Comparison of ENCODE assay signal across 9 cellular contexts in the genomic region with DNA sequence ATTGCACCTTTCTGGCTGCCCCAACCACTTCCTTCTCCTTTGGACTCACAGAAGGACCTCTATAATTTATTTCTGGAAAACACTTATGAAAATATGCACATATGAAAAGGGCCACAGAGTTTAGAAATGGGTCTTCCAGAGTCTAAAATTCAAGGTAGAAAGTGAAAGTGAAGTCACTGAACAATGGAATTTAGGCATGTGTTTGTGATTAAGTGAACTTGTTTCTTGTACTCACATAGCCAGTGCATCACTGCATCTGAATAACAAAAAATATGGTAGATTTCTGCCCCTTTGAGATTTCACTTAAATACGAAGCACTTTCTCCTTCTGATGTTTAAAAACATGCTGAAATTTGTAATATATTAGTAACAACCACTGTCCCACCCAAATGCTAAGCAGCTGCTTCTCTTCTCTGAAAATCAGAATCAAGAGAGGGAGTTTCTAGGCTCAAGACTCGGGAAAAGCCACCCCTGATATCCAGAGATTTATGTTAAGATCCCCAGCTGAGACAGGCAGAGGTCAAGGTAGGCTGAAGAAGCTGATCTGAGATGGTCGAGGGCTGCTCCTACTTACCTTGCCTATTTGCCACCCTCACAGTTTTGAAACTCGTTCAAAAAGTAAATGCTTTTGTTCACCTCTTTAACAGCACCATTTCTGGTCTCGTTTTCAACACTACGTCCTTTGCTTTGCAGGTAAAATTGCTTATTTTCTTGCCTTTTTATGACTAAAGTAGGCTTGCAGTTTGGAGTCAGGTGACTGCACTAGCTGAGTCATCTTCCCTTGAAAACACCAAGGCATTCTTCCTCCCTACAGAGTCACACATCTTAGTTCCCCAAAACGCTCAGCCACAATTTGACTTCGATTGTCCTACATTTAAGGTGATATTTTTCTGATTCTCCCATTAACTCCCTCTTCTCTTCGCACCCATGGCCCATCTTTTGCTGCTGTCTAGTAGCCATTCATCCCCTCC. TPM values are rescaled to one million over a fixed set of nuclear protein-coding genes. Genes with fewer than 3 reads are reported as not detected.
A peak's percentile ranks its signal among the peaks of the same experiment; 100 is the strongest.
DNase-seq lines count a peak whose midpoint lies in the region; ATAC-seq, FAIRE-seq and TF ChIP-seq lines count a peak whose summit lies in the region.
"Had no signal": no experiment of that assay in that cellular context is flagged by ENCODE, and none has a peak within 500 bp of the region (broad histone marks: within the 10 kb centered on the region; RNA-seq: fewer than 3 reads in every experiment).

A gene (minus strand): TSS at position 694 of the 970 bp plus-strand sequence. CDS start 17,338 bp downstream, outside the sequence.

- no peak for TF ChIP-seq CTCF in DND-41 (IDR thresholded peaks at IDR 0.05; ENCODE audit: borderline replicate concordance, extremely low read depth, low read length, poor library complexity, severe bottlenecking)
- TF ChIP-seq CTCF in HepG2 (CRISPR knock-in tag; IDR thresholded peaks at IDR 0.05), result no peak
- no peak for TF ChIP-seq CTCF in endothelial cell (IDR thresholded peaks at IDR 0.05; ENCODE audit: unreplicated experiment)

- BruUV-seq in HepG2 (replicated peaks; lab: Mats Ljungman, UMichigan), result no TSS peak

- H3K27ac ChIP-seq in DND-41 (ENCODE audit: low read length) (peak within 1 kb of the TSS; percentile 85), HepG2 (ENCODE audit: extremely low read length, insufficient read depth, low read length) (no peak within 1 kb of the TSS)

- POLR2A ChIA-PET in HepG2 (lab: Yijun Ruan, JAX), result no interaction called here

- no peak for TF ChIP-seq POLR2A in HepG2 (IDR thresholded peaks at IDR 0.05; ENCODE audit: insufficient read depth in 1 of 2, low read depth in 2 of 2, low read length in 2 of 2)
- TF ChIP-seq POLR2A in GM12891 (IDR thresholded peaks at IDR 0.05; ENCODE audit: low read depth, low read length), result no peak

- H3K36me3 ChIP-seq in DND-41 (ENCODE audit: insufficient read depth, low read length), result no peaks in the 10 kb centered on the region
- no peaks in the 10 kb centered on the region for H3K36me3 ChIP-seq in HepG2 (replicated peaks in 1 of 2; ENCODE audit: control insufficient read depth in 1 of 2, insufficient read depth in 2 of 2, low read length in 2 of 2)

- H3K9ac ChIP-seq in DND-41 (ENCODE audit: low read depth, low read length) (peak within 1 kb of the TSS; percentile 57), HepG2 (ENCODE audit: insufficient read depth, low read depth, low read length) (no peak within 1 kb of the TSS)

- peaks cover 6% of the 10 kb centered on the region for H3K9me3 Mint-ChIP-seq in endothelial cell (ENCODE audit: unreplicated experiment)

- H3K79me2 ChIP-seq in DND-41 (ENCODE audit: insufficient read depth, low read length), result no peaks in the 10 kb centered on the region
- H3K79me2 ChIP-seq in HepG2 (ENCODE audit: insufficient read depth, low read length), result no peaks in the 10 kb centered on the region

- H3K36me3 Mint-ChIP-seq in endothelial cell (ENCODE audit: low read depth, unreplicated experiment), result no peaks in the 10 kb centered on the region

- H3K4me3 ChIP-seq in DND-41 (ENCODE audit: low read depth in 1 of 2, low read length in 2 of 2) (peak within 1 kb of the TSS; percentile 3 to 46; a peak in 3 of 4 replicates), HepG2 (replicated peaks in 1 of 3; ENCODE audit: insufficient read depth in 1 of 3, low read depth in 2 of 3, low read length in 3 of 3) (peak within 1 kb of the TSS; percentile 8 to 54 (median 32); a peak in 5 of 6 replicates)

- DNase-seq in DND-41 (peak; percentile 45), SIG-M5 treated with dmso at 0.1 percent for 504 hours (lab: John Stamatoyannopoulos, UW; ENCODE audit: unreplicated experiment) (peak; percentile 60), HepG2 (ENCODE audit: low spot score) (no peak), NCI-H187 treated with DMSO at 0.1 percent for 48 hours (lab: John Stamatoyannopoulos, UW) (no peak), GM12891 (ENCODE audit: insufficient read length, low spot score) (no peak), endothelial cell (ENCODE audit: low spot score) (no peak)
- DNase-seq: stimulated activated CD8-positive, alpha-beta memory T cell treated with anti-CD3 and anti-CD28 coated beads, Interleukin-4, amount 100 ng/mL, for 48 hours had no signal

- 2% methylated on average over 9 of the region's 9 CpGs for WGBS in HepG2 (ENCODE audit: low lambda C conversion rate)

- CTCF ChIA-PET in HepG2 (lab: Yijun Ruan, JAX; ENCODE audit: low intra/inter-chr PET ratio, low total read pairs), result no interaction called here

- in situ Hi-C loops in HepG2 (cut with HindIII; ENCODE audit: extremely low pct_ligation_motif_present, low pct_unique_long_range_greater_than_20kb), result no loop called here

- no peak for TF ChIP-seq RAD21 in HepG2 (CRISPR knock-in tag; IDR thresholded peaks at IDR 0.05)

- H3K9me3 ChIP-seq in DND-41 (ENCODE audit: insufficient read depth, low read length, severe bottlenecking), result no peaks in the 10 kb centered on the region
- H3K9me3 ChIP-seq in HepG2 (ENCODE audit: low read length), result no peaks in the 10 kb centered on the region

- H3K4me1 Mint-ChIP-seq in endothelial cell (ENCODE audit: unreplicated experiment), result no peaks in the 10 kb centered on the region

- no peak within 1 kb of the TSS for H3K4me3 Mint-ChIP-seq in endothelial cell (ENCODE audit: unreplicated experiment)

- no peaks in the 10 kb centered on the region for H3K27me3 Mint-ChIP-seq in endothelial cell (ENCODE audit: unreplicated experiment)

- TF ChIP-seq EP300 in HepG2 (IDR thresholded peaks at IDR 0.05; ENCODE audit: low read depth in 2 of 2, low read length in 2 of 2) (no peak), HepG2 (CRISPR knock-in tag; IDR thresholded peaks at IDR 0.05; ENCODE audit: borderline replicate concordance) (no peak)

- H2AFZ ChIP-seq in DND-41 (ENCODE audit: low read depth, low read length) (peak within 1 kb of the TSS; percentile 75), HepG2 (ENCODE audit: low read length) (peak within 1 kb of the TSS; percentile 98)

- peak within 1 kb of the TSS; percentile 64 for H3K4me2 ChIP-seq in DND-41 (ENCODE audit: insufficient read depth, low read length)
- H3K4me2 ChIP-seq in HepG2 (ENCODE audit: low read depth, low read length), result peak within 1 kb of the TSS; percentile 76

- H3K4me1 ChIP-seq in DND-41 (ENCODE audit: insufficient read depth, low read length) (peaks cover 31% of the 10 kb centered on the region), HepG2 (ENCODE audit: insufficient read depth, low read length) (no peaks in the 10 kb centered on the region)

- no peaks in the 10 kb centered on the region for H4K20me1 ChIP-seq in DND-41 (ENCODE audit: insufficient read depth, low read length)
- no peaks in the 10 kb centered on the region for H4K20me1 ChIP-seq in HepG2 (ENCODE audit: insufficient read depth, low read length)

- ATAC-seq in DND-41 (ENCODE audit: insufficient read depth, low read depth) (peak; percentile 83), HG02884 (IDR thresholded peaks at IDR 0.05; ENCODE audit: unreplicated experiment) (peak; percentile 88), HepG2 (peak; percentile 43; the same call in 2 of the 3 replicates), HG03139 (IDR thresholded peaks at IDR 0.05; ENCODE audit: unreplicated experiment) (no peak)

- intact Hi-C loops in HepG2 (cut with micrococcal nuclease; ENCODE audit: unreplicated experiment), result no loop called here

- no peak within 1 kb of the TSS for H3K27ac Mint-ChIP-seq in endothelial cell (ENCODE audit: unreplicated experiment)

- H3K27me3 ChIP-seq in DND-41 (ENCODE audit: insufficient read depth, low read length, poor library complexity), result no peaks in the 10 kb centered on the region
- no peaks in the 10 kb centered on the region for H3K27me3 ChIP-seq in HepG2 (ENCODE audit: control insufficient read depth in 1 of 2, insufficient read depth in 2 of 2, low read length in 2 of 2)

- no peak for FAIRE-seq in HepG2 (lab: Jason Lieb, UNC)
- FAIRE-seq in GM12891 (lab: Jason Lieb, UNC), result no peak

TF ChIP-seq in HepG2, 621 proteins besides CTCF, POLR2A, EP300 and RAD21:
- TF ChIP-seq FOSL2 (CRISPR knock-in tag; IDR thresholded peaks at IDR 0.05) (0 out of 2 replicates have a peak, but pooled peaks have one; percentile 21), CREB1 (IDR thresholded peaks at IDR 0.05) (no peak), CREB1 (CRISPR knock-in tag; IDR thresholded peaks at IDR 0.05) (no peak)
TF ChIP-seq in HepG2: peak in this region for 1.

TF ChIP-seq in GM12891, 5 proteins besides CTCF, POLR2A, EP300 and RAD21:
- TF ChIP-seq POU2F2 (IDR thresholded peaks at IDR 0.05; ENCODE audit: low read depth, low read length), result no peak
- TF ChIP-seq TAF1 (IDR thresholded peaks at IDR 0.05; ENCODE audit: low read depth, low read length), result no peak
- TF ChIP-seq PAX5 (IDR thresholded peaks at IDR 0.05; ENCODE audit: insufficient read depth, low read length, severe bottlenecking), result no peak
- no peak for TF ChIP-seq POLR2AphosphoS5 (IDR thresholded peaks at IDR 0.05; ENCODE audit: low read depth, low read length)
- no peak for TF ChIP-seq SPI1 (IDR thresholded peaks at IDR 0.05; ENCODE audit: low read depth, low read length)
TF ChIP-seq in GM12891: peak in this region for 0.

RNA-seq across cellular contexts. Expression of the gene that starts here (rescaled TPM):
- total RNA-seq in HepG2 (2016; rRNA removed; fragmentation: Illumina TruSeq; extraction: Trizol) (not detected in 2 replicates), endothelial cell (ENCODE audit: unreplicated experiment) (not detected)
- not detected in 2 replicates for total RNA-seq in HepG2 (2016; cell fraction: cytosol; rRNA removed; fragmentation: Illumina TruSeq; extraction: Trizol; ENCODE audit: low read depth)
- not detected in 2 replicates for total RNA-seq in HepG2 (2016; cell fraction: insoluble cytoplasmic fraction; rRNA removed; fragmentation: Illumina TruSeq; extraction: Trizol)
- not detected in 2 replicates for total RNA-seq in HepG2 (2016; cell fraction: membrane; rRNA removed; fragmentation: Illumina TruSeq; extraction: Trizol)
- not detected in 2 replicates for total RNA-seq in HepG2 (2016; cell fraction: nucleus; rRNA removed; fragmentation: Illumina TruSeq; extraction: Trizol)
- not detected in 2 replicates for polyA plus RNA-seq in HepG2 (2011; rRNA removed)
- polyA plus RNA-seq in HepG2 (2011; cell fraction: cytosol; rRNA removed), result not detected in 2 replicates
- polyA plus RNA-seq in HepG2 (2011; cell fraction: nucleus; rRNA removed), result not detected in 2 replicates
- not detected in 2 replicates for polyA plus RNA-seq in HepG2 (2012)
- polyA plus RNA-seq in HepG2 (2016; cell fraction: cytosol; fragmentation: Illumina TruSeq; extraction: Trizol; ENCODE audit: low read depth), result not detected in 2 replicates
- polyA plus RNA-seq in HepG2 (2016; cell fraction: insoluble cytoplasmic fraction; fragmentation: Illumina TruSeq; extraction: Trizol; ENCODE audit: low read depth), result not detected in 2 replicates
- not detected in 2 replicates for polyA plus RNA-seq in HepG2 (2016; cell fraction: membrane; fragmentation: Illumina TruSeq; extraction: Trizol; ENCODE audit: low read depth)
- polyA plus RNA-seq in HepG2 (2016; cell fraction: nucleus; fragmentation: Illumina TruSeq; extraction: Trizol; ENCODE audit: insufficient read depth, low read depth), result not detected in 2 replicates
- polyA minus RNA-seq in HepG2 (2011; rRNA and poly(A)+ RNA removed; ENCODE audit: low replicate concordance), result not detected in 2 replicates
- not detected in 2 replicates for polyA minus RNA-seq in HepG2 (2011; cell fraction: cytosol; rRNA and poly(A)+ RNA removed)
- polyA minus RNA-seq in HepG2 (2011; cell fraction: nucleus; rRNA and poly(A)+ RNA removed), result not detected in 2 replicates
- polyA plus RNA-seq in GM12891 (2012; ENCODE audit: low read depth, missing spikeins), result not detected

Comparison
In these comparisons a context has a peak if more than half of its experiments do, and no peak if none do; other contexts are left out.
1. Peak in ATAC-seq, H3K4me3 ChIP-seq and H3K4me2 ChIP-seq in HepG2; RNA of the gene not detected or under 1 TPM.
2. DNase-seq: peak in DND-41 (single experiment) and SIG-M5 treated with dmso at 0.1 percent for 504 hours (single experiment); none in HepG2 (single experiment), NCI-H187 treated with DMSO at 0.1 percent for 48 hours (single experiment), GM12891 (single experiment) and endothelial cell (single experiment).